Comparison of ENCODE assay signal across 9 cellular contexts in genomic region chr7:74183653-74184450, GRCh38. TPM values are rescaled to one million over a fixed set of nuclear protein-coding genes. Genes with fewer than 3 reads are reported as not detected.
DNase-seq lines count a peak whose midpoint lies in the region; ATAC-seq, FAIRE-seq and TF ChIP-seq lines count a peak whose summit lies in the region.
"Had no signal": no experiment of that assay in that cellular context is flagged by ENCODE, and none has a peak within 500 bp of the region (broad histone marks: within the 10 kb centered on the region; RNA-seq: fewer than 3 reads in every experiment).

No MANE protein-coding gene starts in this region.

- ATAC-seq in GM12878: peak; percentile 76
- no peak for ATAC-seq in HG02970 (IDR thresholded peaks at IDR 0.05; ENCODE audit: low FRiP score, unreplicated experiment)
- ATAC-seq in GM19395 (IDR thresholded peaks at IDR 0.05; ENCODE audit: unreplicated experiment): no peak
- no peak for ATAC-seq in GM18520 (IDR thresholded peaks at IDR 0.05; ENCODE audit: unreplicated experiment)

- H3K79me2 ChIP-seq in GM12878 (ENCODE audit: control insufficient read depth, insufficient read depth, low read length): peaks cover 98% of the 10 kb centered on the region

- H3K27ac ChIP-seq in GM12878 (ENCODE audit: control insufficient read depth, insufficient read depth): no peak overlapping the region
- H3K27ac ChIP-seq: thoracic aorta had no signal

- peaks cover 24% of the 10 kb centered on the region for H4K20me1 ChIP-seq in GM12878 (ENCODE audit: control insufficient read depth, insufficient read depth)

- no peak overlapping the region for H3K4me2 ChIP-seq in GM12878 (ENCODE audit: control insufficient read depth, insufficient read depth)

- SMC1A ChIA-PET in GM12878 (lab: Charles Lee; ENCODE audit: uncharacterized antibody, unreplicated experiment): interaction anchor here (0.8 to 1.8 kb wide), 9 partner anchors 8 to 217 kb away, joined by 3 to 10 read pairs (median 4); no protein-coding TSS in a partner anchor

- peak; percentile 44 for TF ChIP-seq RAD21 in GM12878 (IDR thresholded peaks at IDR 0.05; ENCODE audit: insufficient read depth, low read depth, low read length)

- RAD21 ChIA-PET in GM12878 (lab: Charles Lee; ENCODE audit: unreplicated experiment): interaction anchor here (0.6 to 2.8 kb wide), 10 partner anchors 9 to 218 kb away, joined by 3 to 20 read pairs (median 4); partner anchors contain the start of genes EIF4H and LIMK1

- CTCF ChIA-PET in GM12878 (lab: Yijun Ruan, JAX): interaction anchor here (0.6 to 3.2 kb wide), 22 partner anchors 7 to 217 kb away, joined by 3 to 51 read pairs (median 4); partner anchors contain the start of gene EIF4H

- TF ChIP-seq POLR2A in GM12878 (IDR thresholded peaks at IDR 0.05; ENCODE audit: low read depth, low read length): no peak

- no peaks in the 10 kb centered on the region for H3K4me1 ChIP-seq in GM12878 (ENCODE audit: control insufficient read depth, insufficient read depth, low read length)

- TF ChIP-seq CTCF in LNCaP clone FGC (IDR thresholded peaks at IDR 0.05; ENCODE audit: control insufficient read depth, extremely low read depth, insufficient read depth) (peak; percentile 30; the same call in 1 of the 2 replicates), GM12878 (IDR thresholded peaks at IDR 0.05 in 2 of 3, conservative IDR thresholded peaks at IDR 0.05 in 1 of 3; ENCODE audit: control insufficient read depth in 2 of 3, extremely low read depth in 1 of 3, insufficient read depth in 1 of 3, low read depth in 3 of 3, low read length in 3 of 3) (peak; percentile 35 to 55 (median 44)), nephron progenitor cell (IDR thresholded peaks at IDR 0.05) (peak; percentile 19)

- peaks cover 27% of the 10 kb centered on the region for H3K4me1 Mint-ChIP-seq in nephron progenitor cell

- peaks cover 40% of the 10 kb centered on the region for H3K36me3 Mint-ChIP-seq in nephron progenitor cell (ENCODE audit: low read depth)

- POLR2A ChIA-PET in GM12878 (lab: Charles Lee): interaction anchor here (0.5 to 1.0 kb wide), 4 partner anchors 8 to 106 kb away, joined by 3 to 8 read pairs (median 4); no protein-coding TSS in a partner anchor

- WGBS in GM12878 (ENCODE audit: insufficient coverage, insufficient replicate concordance, low lambda C conversion rate, missing lambda C conversion rate): 32% methylated on average over 7 of the region's 7 CpGs

- FAIRE-seq in GM12878 (lab: Jason Lieb, UNC): no peak

- BruUV-seq in GM12878 (replicated peaks; lab: Mats Ljungman, UMichigan): no TSS peak

- in situ Hi-C loops in G401 (cut with HindIII; ENCODE audit: low sequenced_read_pairs) (no loop called here), GM12878 (cut with MboI) (no loop called here)

- no peak overlapping the region for H3K4me3 ChIP-seq in LNCaP clone FGC (ENCODE audit: low read depth, low read length)
- no peak overlapping the region for H3K4me3 ChIP-seq in GM12878
- H3K4me3 ChIP-seq: thoracic aorta had no signal

- no peak overlapping the region for H2AFZ ChIP-seq in GM12878 (ENCODE audit: control insufficient read depth, low read depth, low read length)

- DNase-seq in G401 (ENCODE audit: low spot score) (peak; percentile 36), LNCaP clone FGC (ENCODE audit: low read depth) (no peak), GM12878 (ENCODE audit: low read depth, low spot score) (no peak), nephron progenitor cell (no peak), putamen (ENCODE audit: low spot score) (no peak)

- H3K27me3 Mint-ChIP-seq in nephron progenitor cell (ENCODE audit: low read depth, poor library complexity): no peaks in the 10 kb centered on the region

- H3K9me3 ChIP-seq in GM12878 (replicated peaks; ENCODE audit: control insufficient read depth, insufficient read depth, low read length): no peaks in the 10 kb centered on the region
- H3K9me3 ChIP-seq: thoracic aorta had no signal

- peak overlapping the region; percentile 2 for H3K27ac Mint-ChIP-seq in nephron progenitor cell

- intact Hi-C loops in GM12878 (cut with micrococcal nuclease; ENCODE audit: unreplicated experiment): loop anchor here (5.0 kb wide), 1 partner anchor 117 kb away; no protein-coding TSS in a partner anchor

- H3K36me3 ChIP-seq in GM12878 (ENCODE audit: control insufficient read depth in 2 of 2, insufficient read depth in 2 of 2, low read length in 1 of 2): peaks cover 13 to 14% of the 10 kb centered on the region in 2 experiments

- TF ChIP-seq EP300 in GM12878 (IDR thresholded peaks at IDR 0.05; ENCODE audit: borderline replicate concordance in 1 of 2, control insufficient read depth in 1 of 2, low read depth in 2 of 2, low read length in 2 of 2): no peak

- H3K9me3 Mint-ChIP-seq in nephron progenitor cell: no peaks in the 10 kb centered on the region

- no peak overlapping the region for H3K9ac ChIP-seq in GM12878 (ENCODE audit: control insufficient read depth, insufficient read depth, low read length)

- H3K4me3 Mint-ChIP-seq in nephron progenitor cell: no peak overlapping the region

- H3K27me3 ChIP-seq in GM12878 (replicated peaks in 1 of 2; ENCODE audit: control insufficient read depth in 2 of 2, insufficient read depth in 2 of 2, low read length in 1 of 2): no peaks in the 10 kb centered on the region

TF ChIP-seq in GM12878, 131 proteins besides CTCF, POLR2A, EP300 and RAD21:
- TF ChIP-seq GATAD2B (conservative IDR thresholded peaks at IDR 0.05; ENCODE audit: low read depth) (no peak), SMC3 (IDR thresholded peaks at IDR 0.05; ENCODE audit: borderline replicate concordance, low read length) (peak; percentile 44; the same call in 1 of the 2 replicates), CREB1 (IDR thresholded peaks at IDR 0.05; ENCODE audit: low read depth) (0 out of 2 replicates have a peak, but pooled peaks have one; percentile 21), ZNF622 (IDR thresholded peaks at IDR 0.05) (no peak)

RNA-seq across cellular contexts. Expression of gene EIF4H, which starts 9.7 kb away (rescaled TPM):
- total RNA-seq in G401 (2014; rRNA removed; shearing (Covaris generic)): 404 and 445 TPM in 2 replicates
- 153 and 162 TPM in 2 replicates for total RNA-seq in GM12878 (2013; cell fraction: nucleolus; rRNA removed)
- total RNA-seq in GM12878 (2014; rRNA removed) (255 and 283 TPM in 2 replicates), GM12878 (2014; rRNA removed; fragmentation: Illumina TruSeq; extraction: Trizol) (241 and 253 TPM in 2 replicates), GM12878 (2021) (320 and 334 TPM in 2 replicates)
- polyA plus RNA-seq in GM12878 (2011; ENCODE audit: low read depth): 149 TPM
- polyA plus RNA-seq in GM12878 (2011; rRNA removed) (402 and 443 TPM in 2 replicates), GM12878 (2014; fragmentation: Illumina TruSeq; extraction: Trizol) (162 and 253 TPM in 2 replicates), GM12878 (2014; fragmentation: Nextera tagmentation; extraction: Ambion mirVana) (10 to 100 TPM in 1 of 2 experiments, 1 to 10 TPM in 1; 9.9 to 23.8 TPM), GM12878 (2014; rRNA removed) (330 and 336 TPM in 2 replicates), GM12878 (2016; fragmentation: Nextera tagmentation; extraction: Ambion mirVana) (100 to 1,000 TPM; 262 to 286 TPM)
- 430 and 438 TPM in 2 replicates for polyA plus RNA-seq in GM12878 (2011; cell fraction: cytosol; rRNA removed)
- polyA plus RNA-seq in GM12878 (2011; cell fraction: nucleus; rRNA removed): 255 and 292 TPM in 2 replicates
- 267 and 268 TPM in 2 replicates for polyA plus RNA-seq in GM12878 (2012)
- polyA minus RNA-seq in GM12878 (2011; rRNA and poly(A)+ RNA removed): 256 and 304 TPM in 2 replicates
- 121 and 139 TPM in 2 replicates for polyA minus RNA-seq in GM12878 (2011; cell fraction: cytosol; rRNA and poly(A)+ RNA removed)
- polyA minus RNA-seq in GM12878 (2011; cell fraction: nucleus; rRNA and poly(A)+ RNA removed): 67.6 and 79.7 TPM in 2 replicates

RNA-seq across cellular contexts. Expression of gene LAT2, which starts 26.0 kb away (rescaled TPM):
- total RNA-seq in G401 (2014; rRNA removed; shearing (Covaris generic)): not detected in 2 replicates
- total RNA-seq in GM12878 (2013; cell fraction: nucleolus; rRNA removed): 220 and 226 TPM in 2 replicates
- total RNA-seq in GM12878 (2014; rRNA removed): 205 and 218 TPM in 2 replicates
- total RNA-seq in GM12878 (2014; rRNA removed; fragmentation: Illumina TruSeq; extraction: Trizol): 162 and 166 TPM in 2 replicates
- total RNA-seq in GM12878 (2021): 217 TPM in 2 replicates
- polyA plus RNA-seq in GM12878 (2011; ENCODE audit: low read depth): 90.0 TPM
- polyA plus RNA-seq in GM12878 (2011; rRNA removed): 124 and 153 TPM in 2 replicates
- 144 and 171 TPM in 2 replicates for polyA plus RNA-seq in GM12878 (2011; cell fraction: cytosol; rRNA removed)
- 154 and 158 TPM in 2 replicates for polyA plus RNA-seq in GM12878 (2011; cell fraction: nucleus; rRNA removed)
- 148 and 154 TPM in 2 replicates for polyA plus RNA-seq in GM12878 (2012)
- polyA plus RNA-seq in GM12878 (2014; fragmentation: Illumina TruSeq; extraction: Trizol): 104 and 177 TPM in 2 replicates
- polyA plus RNA-seq in GM12878 (2014; fragmentation: Nextera tagmentation; extraction: Ambion mirVana): 10 to 100 TPM; 33.4 to 48.7 TPM
- 242 and 276 TPM in 2 replicates for polyA plus RNA-seq in GM12878 (2014; rRNA removed)
- polyA plus RNA-seq in GM12878 (2016; fragmentation: Nextera tagmentation; extraction: Ambion mirVana): 100 to 1,000 TPM; 195 to 218 TPM
- 76.4 and 144 TPM in 2 replicates for polyA minus RNA-seq in GM12878 (2011; rRNA and poly(A)+ RNA removed)
- 40.3 and 41.0 TPM in 2 replicates for polyA minus RNA-seq in GM12878 (2011; cell fraction: cytosol; rRNA and poly(A)+ RNA removed)
- polyA minus RNA-seq in GM12878 (2011; cell fraction: nucleus; rRNA and poly(A)+ RNA removed): 59.7 and 105 TPM in 2 replicates

Comparison
In these comparisons a context has a peak if more than half of its experiments do, and no peak if none do; other contexts are left out.
1. RNA of gene LAT2, which starts 26.0 kb away (total RNA-seq): 162 to 226 TPM in GM12878; not detected in G401; every median in the first group is over 100 times any median in the second.
2. Peak in every context shown above with its lines, with median percentiles within 50 percentile points of each other: CTCF ChIP-seq.